Comparison of ENCODE assay signal across 1 cellular context in the genomic region with DNA sequence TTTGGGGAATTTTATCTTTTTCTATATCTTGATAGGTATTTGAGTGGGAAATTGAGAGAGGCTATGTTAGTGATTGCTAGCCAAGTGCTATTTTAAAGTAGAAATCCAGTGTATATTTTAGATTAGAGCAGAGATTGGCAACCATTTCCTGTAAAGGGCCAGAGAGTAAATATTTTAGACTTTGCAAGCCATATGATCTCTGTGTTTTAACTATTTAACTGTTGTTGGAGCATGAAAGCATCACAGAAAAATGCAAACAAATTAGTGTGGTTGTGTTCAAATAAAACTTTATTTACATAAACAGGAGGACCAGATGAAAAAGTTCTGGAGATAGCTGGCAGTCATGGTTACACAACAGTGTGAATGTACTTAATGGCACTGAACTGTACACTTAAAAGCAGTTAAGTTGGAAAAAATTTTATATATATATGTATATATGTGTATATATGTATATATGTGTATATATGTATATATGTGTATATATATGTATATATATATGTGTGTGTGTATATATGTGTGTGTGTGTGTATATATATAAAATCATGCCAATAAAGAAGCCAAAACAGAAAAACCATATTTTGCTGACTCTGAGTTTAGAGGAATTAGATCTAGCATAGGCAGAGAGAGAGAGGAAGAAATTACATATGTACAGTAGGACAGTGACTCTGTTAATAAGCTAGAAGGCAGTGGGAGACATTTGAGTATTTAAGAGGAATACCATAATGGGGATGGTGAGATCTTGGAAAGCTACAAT.
A peak's percentile ranks its signal among the peaks of the same experiment; 100 is the strongest.
TF ChIP-seq lines count a peak whose summit lies in the region.

No MANE protein-coding gene starts in this region.

TF ChIP-seq in HepG2, 621 proteins besides CTCF, POLR2A, EP300 and RAD21 (continued from another document):
- TF ChIP-seq, protein P1, sequence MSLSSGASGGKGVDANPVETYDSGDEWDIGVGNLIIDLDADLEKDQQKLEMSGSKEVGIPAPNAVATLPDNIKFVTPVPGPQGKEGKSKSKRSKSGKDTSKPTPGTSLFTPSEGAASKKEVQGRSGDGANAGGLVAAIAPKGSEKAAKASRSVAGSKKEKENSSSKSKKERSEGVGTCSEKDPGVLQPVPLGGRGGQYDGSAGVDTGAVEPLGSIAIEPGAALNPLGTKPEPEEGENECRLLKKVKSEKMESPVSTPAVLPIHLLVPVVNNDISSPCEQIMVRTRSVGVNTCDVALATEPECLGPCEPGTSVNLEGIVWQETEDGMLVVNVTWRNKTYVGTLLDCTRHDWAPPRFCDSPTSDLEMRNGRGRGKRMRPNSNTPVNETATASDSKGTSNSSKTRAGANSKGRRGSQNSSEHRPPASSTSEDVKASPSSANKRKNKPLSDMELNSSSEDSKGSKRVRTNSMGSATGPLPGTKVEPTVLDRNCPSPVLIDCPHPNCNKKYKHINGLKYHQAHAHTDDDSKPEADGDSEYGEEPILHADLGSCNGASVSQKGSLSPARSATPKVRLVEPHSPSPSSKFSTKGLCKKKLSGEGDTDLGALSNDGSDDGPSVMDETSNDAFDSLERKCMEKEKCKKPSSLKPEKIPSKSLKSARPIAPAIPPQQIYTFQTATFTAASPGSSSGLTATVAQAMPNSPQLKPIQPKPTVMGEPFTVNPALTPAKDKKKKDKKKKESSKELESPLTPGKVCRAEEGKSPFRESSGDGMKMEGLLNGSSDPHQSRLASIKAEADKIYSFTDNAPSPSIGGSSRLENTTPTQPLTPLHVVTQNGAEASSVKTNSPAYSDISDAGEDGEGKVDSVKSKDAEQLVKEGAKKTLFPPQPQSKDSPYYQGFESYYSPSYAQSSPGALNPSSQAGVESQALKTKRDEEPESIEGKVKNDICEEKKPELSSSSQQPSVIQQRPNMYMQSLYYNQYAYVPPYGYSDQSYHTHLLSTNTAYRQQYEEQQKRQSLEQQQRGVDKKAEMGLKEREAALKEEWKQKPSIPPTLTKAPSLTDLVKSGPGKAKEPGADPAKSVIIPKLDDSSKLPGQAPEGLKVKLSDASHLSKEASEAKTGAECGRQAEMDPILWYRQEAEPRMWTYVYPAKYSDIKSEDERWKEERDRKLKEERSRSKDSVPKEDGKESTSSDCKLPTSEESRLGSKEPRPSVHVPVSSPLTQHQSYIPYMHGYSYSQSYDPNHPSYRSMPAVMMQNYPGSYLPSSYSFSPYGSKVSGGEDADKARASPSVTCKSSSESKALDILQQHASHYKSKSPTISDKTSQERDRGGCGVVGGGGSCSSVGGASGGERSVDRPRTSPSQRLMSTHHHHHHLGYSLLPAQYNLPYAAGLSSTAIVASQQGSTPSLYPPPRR (CRISPR knock-in tag; IDR thresholded peaks at IDR 0.05; ENCODE audit: borderline replicate concordance): peak; percentile 85
- TF ChIP-seq, protein P2, sequence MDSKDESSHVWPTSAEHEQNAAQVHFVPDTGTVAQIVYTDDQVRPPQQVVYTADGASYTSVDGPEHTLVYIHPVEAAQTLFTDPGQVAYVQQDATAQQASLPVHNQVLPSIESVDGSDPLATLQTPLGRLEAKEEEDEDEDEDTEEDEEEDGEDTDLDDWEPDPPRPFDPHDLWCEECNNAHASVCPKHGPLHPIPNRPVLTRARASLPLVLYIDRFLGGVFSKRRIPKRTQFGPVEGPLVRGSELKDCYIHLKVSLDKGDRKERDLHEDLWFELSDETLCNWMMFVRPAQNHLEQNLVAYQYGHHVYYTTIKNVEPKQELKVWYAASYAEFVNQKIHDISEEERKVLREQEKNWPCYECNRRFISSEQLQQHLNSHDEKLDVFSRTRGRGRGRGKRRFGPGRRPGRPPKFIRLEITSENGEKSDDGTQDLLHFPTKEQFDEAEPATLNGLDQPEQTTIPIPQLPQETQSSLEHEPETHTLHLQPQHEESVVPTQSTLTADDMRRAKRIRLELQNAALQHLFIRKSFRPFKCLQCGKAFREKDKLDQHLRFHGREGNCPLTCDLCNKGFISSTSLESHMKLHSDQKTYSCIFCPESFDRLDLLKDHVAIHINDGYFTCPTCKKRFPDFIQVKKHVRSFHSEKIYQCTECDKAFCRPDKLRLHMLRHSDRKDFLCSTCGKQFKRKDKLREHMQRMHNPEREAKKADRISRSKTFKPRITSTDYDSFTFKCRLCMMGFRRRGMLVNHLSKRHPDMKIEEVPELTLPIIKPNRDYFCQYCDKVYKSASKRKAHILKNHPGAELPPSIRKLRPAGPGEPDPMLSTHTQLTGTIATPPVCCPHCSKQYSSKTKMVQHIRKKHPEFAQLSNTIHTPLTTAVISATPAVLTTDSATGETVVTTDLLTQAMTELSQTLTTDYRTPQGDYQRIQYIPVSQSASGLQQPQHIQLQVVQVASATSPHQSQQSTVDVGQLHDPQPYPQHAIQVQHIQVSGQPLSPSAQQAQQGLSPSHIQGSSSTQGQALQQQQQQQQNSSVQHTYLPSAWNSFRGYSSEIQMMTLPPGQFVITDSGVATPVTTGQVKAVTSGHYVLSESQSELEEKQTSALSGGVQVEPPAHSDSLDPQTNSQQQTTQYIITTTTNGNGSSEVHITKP (CRISPR knock-in tag; IDR thresholded peaks at IDR 0.05; ENCODE audit: low read depth): no peak
- TF ChIP-seq, protein P3, sequence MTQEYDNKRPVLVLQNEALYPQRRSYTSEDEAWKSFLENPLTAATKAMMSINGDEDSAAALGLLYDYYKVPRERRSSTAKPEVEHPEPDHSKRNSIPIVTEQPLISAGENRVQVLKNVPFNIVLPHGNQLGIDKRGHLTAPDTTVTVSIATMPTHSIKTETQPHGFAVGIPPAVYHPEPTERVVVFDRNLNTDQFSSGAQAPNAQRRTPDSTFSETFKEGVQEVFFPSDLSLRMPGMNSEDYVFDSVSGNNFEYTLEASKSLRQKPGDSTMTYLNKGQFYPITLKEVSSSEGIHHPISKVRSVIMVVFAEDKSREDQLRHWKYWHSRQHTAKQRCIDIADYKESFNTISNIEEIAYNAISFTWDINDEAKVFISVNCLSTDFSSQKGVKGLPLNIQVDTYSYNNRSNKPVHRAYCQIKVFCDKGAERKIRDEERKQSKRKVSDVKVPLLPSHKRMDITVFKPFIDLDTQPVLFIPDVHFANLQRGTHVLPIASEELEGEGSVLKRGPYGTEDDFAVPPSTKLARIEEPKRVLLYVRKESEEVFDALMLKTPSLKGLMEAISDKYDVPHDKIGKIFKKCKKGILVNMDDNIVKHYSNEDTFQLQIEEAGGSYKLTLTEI (CRISPR knock-in tag; conservative IDR thresholded peaks at IDR 0.05): no peak
- TF ChIP-seq, protein P4, sequence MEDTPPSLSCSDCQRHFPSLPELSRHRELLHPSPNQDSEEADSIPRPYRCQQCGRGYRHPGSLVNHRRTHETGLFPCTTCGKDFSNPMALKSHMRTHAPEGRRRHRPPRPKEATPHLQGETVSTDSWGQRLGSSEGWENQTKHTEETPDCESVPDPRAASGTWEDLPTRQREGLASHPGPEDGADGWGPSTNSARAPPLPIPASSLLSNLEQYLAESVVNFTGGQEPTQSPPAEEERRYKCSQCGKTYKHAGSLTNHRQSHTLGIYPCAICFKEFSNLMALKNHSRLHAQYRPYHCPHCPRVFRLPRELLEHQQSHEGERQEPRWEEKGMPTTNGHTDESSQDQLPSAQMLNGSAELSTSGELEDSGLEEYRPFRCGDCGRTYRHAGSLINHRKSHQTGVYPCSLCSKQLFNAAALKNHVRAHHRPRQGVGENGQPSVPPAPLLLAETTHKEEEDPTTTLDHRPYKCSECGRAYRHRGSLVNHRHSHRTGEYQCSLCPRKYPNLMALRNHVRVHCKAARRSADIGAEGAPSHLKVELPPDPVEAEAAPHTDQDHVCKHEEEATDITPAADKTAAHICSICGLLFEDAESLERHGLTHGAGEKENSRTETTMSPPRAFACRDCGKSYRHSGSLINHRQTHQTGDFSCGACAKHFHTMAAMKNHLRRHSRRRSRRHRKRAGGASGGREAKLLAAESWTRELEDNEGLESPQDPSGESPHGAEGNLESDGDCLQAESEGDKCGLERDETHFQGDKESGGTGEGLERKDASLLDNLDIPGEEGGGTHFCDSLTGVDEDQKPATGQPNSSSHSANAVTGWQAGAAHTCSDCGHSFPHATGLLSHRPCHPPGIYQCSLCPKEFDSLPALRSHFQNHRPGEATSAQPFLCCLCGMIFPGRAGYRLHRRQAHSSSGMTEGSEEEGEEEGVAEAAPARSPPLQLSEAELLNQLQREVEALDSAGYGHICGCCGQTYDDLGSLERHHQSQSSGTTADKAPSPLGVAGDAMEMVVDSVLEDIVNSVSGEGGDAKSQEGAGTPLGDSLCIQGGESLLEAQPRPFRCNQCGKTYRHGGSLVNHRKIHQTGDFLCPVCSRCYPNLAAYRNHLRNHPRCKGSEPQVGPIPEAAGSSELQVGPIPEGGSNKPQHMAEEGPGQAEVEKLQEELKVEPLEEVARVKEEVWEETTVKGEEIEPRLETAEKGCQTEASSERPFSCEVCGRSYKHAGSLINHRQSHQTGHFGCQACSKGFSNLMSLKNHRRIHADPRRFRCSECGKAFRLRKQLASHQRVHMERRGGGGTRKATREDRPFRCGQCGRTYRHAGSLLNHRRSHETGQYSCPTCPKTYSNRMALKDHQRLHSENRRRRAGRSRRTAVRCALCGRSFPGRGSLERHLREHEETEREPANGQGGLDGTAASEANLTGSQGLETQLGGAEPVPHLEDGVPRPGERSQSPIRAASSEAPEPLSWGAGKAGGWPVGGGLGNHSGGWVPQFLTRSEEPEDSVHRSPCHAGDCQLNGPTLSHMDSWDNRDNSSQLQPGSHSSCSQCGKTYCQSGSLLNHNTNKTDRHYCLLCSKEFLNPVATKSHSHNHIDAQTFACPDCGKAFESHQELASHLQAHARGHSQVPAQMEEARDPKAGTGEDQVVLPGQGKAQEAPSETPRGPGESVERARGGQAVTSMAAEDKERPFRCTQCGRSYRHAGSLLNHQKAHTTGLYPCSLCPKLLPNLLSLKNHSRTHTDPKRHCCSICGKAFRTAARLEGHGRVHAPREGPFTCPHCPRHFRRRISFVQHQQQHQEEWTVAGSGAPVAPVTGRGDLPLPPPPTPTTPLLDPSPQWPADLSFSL (CRISPR knock-in tag; IDR thresholded peaks at IDR 0.05): no peak
- TF ChIP-seq, protein P5, sequence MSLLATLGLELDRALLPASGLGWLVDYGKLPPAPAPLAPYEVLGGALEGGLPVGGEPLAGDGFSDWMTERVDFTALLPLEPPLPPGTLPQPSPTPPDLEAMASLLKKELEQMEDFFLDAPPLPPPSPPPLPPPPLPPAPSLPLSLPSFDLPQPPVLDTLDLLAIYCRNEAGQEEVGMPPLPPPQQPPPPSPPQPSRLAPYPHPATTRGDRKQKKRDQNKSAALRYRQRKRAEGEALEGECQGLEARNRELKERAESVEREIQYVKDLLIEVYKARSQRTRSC (CRISPR knock-in tag; IDR thresholded peaks at IDR 0.05; ENCODE audit: low read depth): no peak
- TF ChIP-seq CC2D1A (CRISPR knock-in tag; IDR thresholded peaks at IDR 0.05): no peak
- TF ChIP-seq ZNF75D (CRISPR knock-in tag; IDR thresholded peaks at IDR 0.05; ENCODE audit: borderline replicate concordance): no peak
- peak; percentile 52; the same call in 1 of the 2 replicates for TF ChIP-seq CEBPG (CRISPR knock-in tag; IDR thresholded peaks at IDR 0.05)
- no peak for TF ChIP-seq ZSCAN12 (CRISPR knock-in tag; IDR thresholded peaks at IDR 0.05)
TF ChIP-seq in HepG2: peak in this region for 39.
